In the genomic region with DNA sequence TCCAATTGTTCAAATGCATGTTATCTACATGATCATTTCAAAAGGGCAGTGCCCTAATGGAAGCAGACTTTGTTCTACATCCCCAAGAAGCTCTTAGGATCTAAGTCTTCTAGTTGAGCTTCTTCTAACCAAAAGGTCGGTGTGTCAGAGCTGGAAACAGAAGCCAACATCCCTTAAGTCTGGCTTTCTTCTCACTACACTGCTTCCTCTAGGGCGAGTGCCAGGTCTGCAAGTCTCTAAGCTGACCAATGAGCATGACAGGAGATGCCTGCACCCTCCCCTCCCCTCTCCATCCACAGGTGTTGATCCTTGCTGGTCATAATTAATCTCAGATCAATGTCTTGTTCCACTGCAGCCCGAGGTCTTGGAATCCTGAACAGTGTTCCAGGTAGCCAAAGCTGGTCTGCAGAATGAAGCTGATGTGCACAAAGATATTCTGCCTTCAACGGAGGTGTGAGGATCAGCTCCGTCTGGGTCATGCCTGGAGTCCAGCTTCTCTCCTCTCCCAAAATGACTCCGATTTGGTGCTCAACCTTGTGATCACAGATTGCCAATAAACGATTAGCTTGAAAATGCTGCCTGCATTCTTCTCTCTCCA, we compare ENCODE assay signal across 1 cellular context.
TF ChIP-seq lines count a peak whose summit lies in the region.

No MANE protein-coding gene starts in this region.

TF ChIP-seq in endothelial cell of umbilical vein, 7 proteins besides CTCF, POLR2A, EP300 and RAD21:
- TF ChIP-seq EZH2 (IDR thresholded peaks at IDR 0.05; ENCODE audit: borderline replicate concordance, low read depth, low read length, severe bottlenecking) (no peak), POLR2AphosphoS5 (IDR thresholded peaks at IDR 0.05; ENCODE audit: insufficient read depth, low read depth, low read length) (peak; percentile 4)
